In the genomic region with DNA sequence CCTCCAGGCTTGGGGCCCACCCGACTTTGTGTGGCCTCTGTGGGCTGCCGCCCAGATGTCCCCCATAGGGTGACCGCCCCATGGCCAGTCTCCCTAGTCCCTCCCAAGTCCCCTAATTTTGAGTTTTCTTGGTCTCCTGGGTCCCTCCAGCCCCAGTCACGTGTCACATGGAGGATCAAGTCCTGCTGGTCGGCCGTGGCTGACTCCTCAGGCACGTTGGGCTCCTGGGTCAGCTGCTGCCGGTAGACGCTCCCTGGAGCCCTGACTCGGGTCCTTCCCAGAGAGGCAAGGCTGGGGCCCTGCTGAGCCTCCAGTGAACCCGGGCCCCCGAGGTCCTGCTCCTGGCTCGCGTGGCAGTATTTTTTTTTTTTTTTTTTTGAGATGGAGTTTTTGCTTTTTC, we compare ENCODE assay signal across 8 cellular contexts. TPM values are rescaled to one million over a fixed set of nuclear protein-coding genes. Genes with fewer than 3 reads are reported as not detected.
"Had no signal": no experiment of that assay in that cellular context is flagged by ENCODE, and none has a peak within 500 bp of the region (broad histone marks: within the 10 kb centered on the region; RNA-seq: fewer than 3 reads in every experiment).

No MANE protein-coding gene starts in this region.

RNA-seq across cellular contexts. Expression of a gene that starts 10.2 kb away (rescaled TPM):
- total RNA-seq: ascending aorta, cerebellum had no signal

RNA-seq across cellular contexts. Expression of a gene that starts 38.6 kb away (rescaled TPM):
- total RNA-seq: activated naive CD4-positive, alpha-beta T cell treated with anti-CD3 and anti-CD28 coated beads for 36 hours; activated naive CD8-positive, alpha-beta T cell treated with anti-CD3 and anti-CD28 coated beads for 36 hours; activated naive CD8-positive, alpha-beta T cell treated with anti-CD3 and anti-CD28 coated beads, Interleukin-2, amount 10 ng/mL, durations not matched to agents 7 days and 5 days; activated T-helper 17 cell treated with anti-CD3 and anti-CD28 coated beads, Interleukin-2, amount 50 U/mL, for 72 hours; activated T-helper 2 cell treated with anti-CD3 and anti-CD28 coated beads, Interferon-gamma antibody, Interleukin-2, Interleukin-4, amounts not matched to agents 10 μg/mL and 5 μg/mL and 100 μg/mL, durations not matched to agents 14 hours and 24 hours and 36 hours; chondrocyte had no signal
